ENCODE assay signal across 11 cellular contexts in the genomic region with DNA sequence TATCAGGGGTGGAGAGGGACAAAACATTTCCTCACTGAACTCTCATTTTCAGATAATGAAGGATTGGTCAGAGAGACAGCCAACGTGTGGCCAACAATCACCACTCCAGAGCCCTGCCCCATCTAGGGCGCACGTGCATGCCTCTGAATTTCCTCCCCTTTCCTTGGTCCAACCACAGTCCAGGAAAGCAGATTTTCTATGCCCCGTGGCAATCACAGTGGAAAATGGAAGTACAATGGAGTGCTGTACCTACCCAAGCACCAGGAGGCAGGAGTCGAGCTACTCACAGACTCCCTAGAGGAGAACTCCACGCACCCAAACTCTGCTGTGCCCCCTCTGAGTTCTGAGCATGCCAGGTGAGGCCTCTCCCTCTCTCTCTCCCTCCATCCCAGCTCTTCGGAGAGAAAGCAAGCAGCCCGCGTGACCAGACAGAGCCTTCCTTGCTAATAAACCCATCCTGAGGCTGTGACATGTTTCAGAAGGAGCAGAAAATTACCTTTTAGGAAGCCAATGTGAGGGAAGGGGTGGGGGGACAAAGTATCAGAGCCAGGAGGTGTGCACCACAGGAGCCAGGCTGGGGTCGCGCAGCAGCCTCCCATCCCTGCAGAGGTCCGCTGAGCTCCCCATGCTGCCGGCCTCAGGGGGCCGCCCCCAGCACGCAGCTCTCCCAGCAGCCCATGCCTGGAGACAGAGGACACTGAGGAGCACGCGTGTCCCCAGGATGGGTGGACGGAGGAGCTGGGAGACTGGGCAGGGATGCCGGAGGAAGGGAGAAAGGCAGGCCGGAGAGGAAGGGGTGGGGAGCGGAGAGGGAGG.
DNase-seq lines count a peak whose midpoint lies in the region; ATAC-seq and TF ChIP-seq lines count a peak whose summit lies in the region.
"Had no signal": no experiment of that assay in that cellular context is flagged by ENCODE, and none has a peak within 500 bp of the region (broad histone marks: within the 10 kb centered on the region; RNA-seq: fewer than 3 reads in every experiment).

No MANE protein-coding gene starts in this region.

- H3K4me1 Mint-ChIP-seq in activated naive CD4-positive, alpha-beta T cell treated with anti-CD3 and anti-CD28 coated beads for 36 hours (ENCODE audit: low read depth), result peaks cover 46% of the 10 kb centered on the region
- peaks cover 74% of the 10 kb centered on the region for H3K4me1 Mint-ChIP-seq in stimulated activated naive CD8-positive, alpha-beta T cell treated with anti-CD3 and anti-CD28 coated beads, Interleukin-15, amount 100 ng/mL, for 72 hours

- H3K4me3 ChIP-seq in lower lobe of right lung, result no peak overlapping the region
- H3K4me3 ChIP-seq: coronary artery had no signal

- H3K4me3 Mint-ChIP-seq in activated naive CD4-positive, alpha-beta T cell treated with anti-CD3 and anti-CD28 coated beads for 36 hours, result no peak overlapping the region
- peak overlapping the region; percentile 92 to 96 for H3K4me3 Mint-ChIP-seq in stimulated activated naive CD8-positive, alpha-beta T cell treated with anti-CD3 and anti-CD28 coated beads, Interleukin-15, amount 100 ng/mL, for 72 hours

- H3K4me1 ChIP-seq in lower lobe of right lung, result peaks cover 40% of the 10 kb centered on the region

- H3K9me3 ChIP-seq in lower lobe of right lung, result no peaks in the 10 kb centered on the region

- H3K9me3 Mint-ChIP-seq in activated naive CD4-positive, alpha-beta T cell treated with anti-CD3 and anti-CD28 coated beads for 36 hours, result no peaks in the 10 kb centered on the region
- H3K9me3 Mint-ChIP-seq in stimulated activated naive CD8-positive, alpha-beta T cell treated with anti-CD3 and anti-CD28 coated beads, Interleukin-15, amount 100 ng/mL, for 72 hours, result no peaks in the 10 kb centered on the region

- H3K27ac ChIP-seq in cingulate gyrus (ENCODE audit: low read depth, low read length), result peak overlapping the region; percentile 70
- H3K27ac ChIP-seq in lower lobe of right lung, result no peak overlapping the region
- H3K27ac ChIP-seq: coronary artery had no signal

- DNase-seq in activated naive CD4-positive, alpha-beta T cell treated with anti-CD3 and anti-CD28 coated beads for 36 hours, result peak; percentile 29
- no peak for DNase-seq in activated naive CD4-positive, alpha-beta T cell treated with anti-CD3 and anti-CD28 coated beads, Interleukin-2, amount 50 U/mL, for 16 hours
- DNase-seq in SK-N-DZ (ENCODE audit: low spot score) (peak; percentile 47), lower lobe of right lung (no peak), retina (no peak)
- DNase-seq in stimulated activated naive CD8-positive, alpha-beta T cell treated with anti-CD3 and anti-CD28 coated beads, Interleukin-15, amount 100 ng/mL, for 72 hours, result no peak
- DNase-seq: islet precursor cell, NCI-H345 had no signal

- H3K27me3 Mint-ChIP-seq in activated naive CD4-positive, alpha-beta T cell treated with anti-CD3 and anti-CD28 coated beads for 36 hours (ENCODE audit: low read depth), result no peaks in the 10 kb centered on the region
- no peaks in the 10 kb centered on the region for H3K27me3 Mint-ChIP-seq in stimulated activated naive CD8-positive, alpha-beta T cell treated with anti-CD3 and anti-CD28 coated beads, Interleukin-15, amount 100 ng/mL, for 72 hours

- no peak for ATAC-seq in stimulated activated naive CD8-positive, alpha-beta T cell treated with anti-CD3 and anti-CD28 coated beads, Interleukin-15, amount 100 ng/mL, for 72 hours
- ATAC-seq in lower lobe of right lung (no peak), esophagus mucosa (no peak)

- peak overlapping the region; percentile 93 for H3K27ac Mint-ChIP-seq in activated naive CD4-positive, alpha-beta T cell treated with anti-CD3 and anti-CD28 coated beads for 36 hours
- peak overlapping the region; percentile 97 to 99 for H3K27ac Mint-ChIP-seq in stimulated activated naive CD8-positive, alpha-beta T cell treated with anti-CD3 and anti-CD28 coated beads, Interleukin-15, amount 100 ng/mL, for 72 hours

- H3K36me3 Mint-ChIP-seq in activated naive CD4-positive, alpha-beta T cell treated with anti-CD3 and anti-CD28 coated beads for 36 hours (ENCODE audit: low read depth), result no peaks in the 10 kb centered on the region

- TF ChIP-seq CTCF in lower lobe of right lung (IDR thresholded peaks at IDR 0.05), result no peak

- H3K27me3 ChIP-seq in lower lobe of right lung (ENCODE audit: low read depth), result no peaks in the 10 kb centered on the region

- CTCF ChIA-PET in activated naive CD4-positive, alpha-beta T cell treated with anti-CD3 and anti-CD28 coated beads for 36 hours (lab: Charles Lee), result interaction anchor here (0.6 to 4.7 kb wide), 5 partner anchors 30 to 496 kb away, joined by 3 to 53 read pairs (median 4); a partner anchor contains a TSS

- H3K36me3 ChIP-seq in lower lobe of right lung, result no peaks in the 10 kb centered on the region

- intact Hi-C loops in activated naive CD4-positive, alpha-beta T cell treated with anti-CD3 and anti-CD28 coated beads for 36 hours (cut with micrococcal nuclease), result loop anchor here (2.0 to 5.0 kb wide), 4 partner anchors 189 to 1860 kb away; a partner anchor contains a TSS
- intact Hi-C loops in lower lobe of right lung (cut with DNase I), result no loop called here

Comparison
In these comparisons a context has a peak if more than half of its experiments do, and no peak if none do; other contexts are left out.
1. DNase-seq: peak in activated naive CD4-positive, alpha-beta T cell treated with anti-CD3 and anti-CD28 coated beads for 36 hours (single experiment) and SK-N-DZ (single experiment); none in activated naive CD4-positive, alpha-beta T cell treated with anti-CD3 and anti-CD28 coated beads, Interleukin-2, amount 50 U/mL, for 16 hours (single experiment), stimulated activated naive CD8-positive, alpha-beta T cell treated with anti-CD3 and anti-CD28 coated beads, Interleukin-15, amount 100 ng/mL, for 72 hours (0 of 2), lower lobe of right lung (single experiment) and retina (single experiment).